In the genomic region with DNA sequence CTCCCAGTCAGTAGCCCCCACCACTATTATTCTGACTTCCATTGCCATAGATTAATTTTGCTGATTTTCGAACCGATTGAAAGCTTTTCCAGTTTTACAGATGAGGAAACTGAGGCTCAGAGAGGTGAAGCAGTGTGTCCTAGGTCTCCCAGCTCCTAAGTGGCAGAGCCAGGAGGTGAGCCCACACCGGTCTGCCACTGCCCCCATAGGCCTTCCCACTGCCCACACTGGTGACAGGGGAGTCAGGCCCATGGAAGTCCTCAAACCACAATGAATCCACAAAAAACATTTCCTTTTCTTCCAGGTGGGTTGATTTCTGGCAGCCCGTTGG, we compare ENCODE assay signal across 10 cellular contexts. TPM values are rescaled to one million over a fixed set of nuclear protein-coding genes. Genes with fewer than 3 reads are reported as not detected.
DNase-seq lines count a peak whose midpoint lies in the region; ATAC-seq and TF ChIP-seq lines count a peak whose summit lies in the region.
"Had no signal": no experiment of that assay in that cellular context is flagged by ENCODE, and none has a peak within 500 bp of the region (broad histone marks: within the 10 kb centered on the region; RNA-seq: fewer than 3 reads in every experiment).

No MANE protein-coding gene starts in this region.

- TF ChIP-seq CTCF in Peyer's patch (IDR thresholded peaks at IDR 0.05) (no peak), thyroid gland (IDR thresholded peaks at IDR 0.05) (no peak), GM10248 (IDR thresholded peaks at IDR 0.05; ENCODE audit: control extremely low read depth, extremely low read depth, low read depth, missing control alignments) (no peak)

- peak overlapping the region; percentile 51 to 79 for H3K9ac ChIP-seq in duodenal mucosa (ENCODE audit: low read depth in 1 of 2, low read length in 2 of 2)
- peak overlapping the region; percentile 71 for H3K9ac ChIP-seq in mucosa of stomach (ENCODE audit: low read length)

- no peak overlapping the region for H3K4me3 ChIP-seq in Peyer's patch
- no peak overlapping the region for H3K4me3 ChIP-seq in duodenal mucosa (ENCODE audit: low read depth in 1 of 2, low read length in 2 of 2)
- H3K4me3 ChIP-seq in mucosa of stomach (ENCODE audit: low read length) = no peak overlapping the region
- no peak overlapping the region for H3K4me3 ChIP-seq in thyroid gland (replicated peaks in 1 of 3)

- WGBS in thyroid gland, 2 donors = 68 to 73% methylated on average over 4 of the region's 4 CpGs

- POLR2A ChIA-PET in GM10248 (lab: Yijun Ruan, JAX) = no interaction called here

- DNase-seq in Peyer's patch (no peak), thyroid gland (no peak), GM10248 (ENCODE audit: extremely low spot score) (no peak), DMS 273 (lab: John Stamatoyannopoulos, UW; ENCODE audit: unreplicated experiment) (no peak), left colon (no peak), pons (ENCODE audit: low spot score) (no peak)
- DNase-seq: activated CD8-positive, alpha-beta memory T cell treated with anti-CD3 and anti-CD28 coated beads, Interleukin-2, amount 10 ng/mL, durations not matched to agents 7 days and 5 days; T-helper 2 cell had no signal

- H3K4me1 ChIP-seq in Peyer's patch (peaks cover 0 to 26% (median 11%) of the 10 kb centered on the region in 4 donors), duodenal mucosa (ENCODE audit: control insufficient read depth in 1 of 2, insufficient read depth in 2 of 2, low read length in 2 of 2) (peaks cover 27 to 31% of the 10 kb centered on the region in 2 donors), mucosa of stomach (ENCODE audit: control insufficient read depth, insufficient read depth, low read length) (peaks cover 44% of the 10 kb centered on the region), thyroid gland (peaks cover 39 to 54% of the 10 kb centered on the region in 2 donors)

- peaks cover 0 to 7% (median 0%) of the 10 kb centered on the region in 3 donors for H3K36me3 ChIP-seq in Peyer's patch
- peaks cover 8 to 14% of the 10 kb centered on the region in 2 donors for H3K36me3 ChIP-seq in duodenal mucosa (ENCODE audit: control insufficient read depth in 1 of 2, insufficient read depth in 2 of 2, low read length in 2 of 2)
- H3K36me3 ChIP-seq in mucosa of stomach (ENCODE audit: control insufficient read depth, insufficient read depth, low read length) = no peaks in the 10 kb centered on the region
- no peaks in the 10 kb centered on the region for H3K36me3 ChIP-seq in thyroid gland

- H3K9me3 ChIP-seq in Peyer's patch (no peaks in the 10 kb centered on the region), duodenal mucosa (ENCODE audit: control insufficient read depth in 1 of 2, low read length in 2 of 2) (no peaks in the 10 kb centered on the region), mucosa of stomach (ENCODE audit: control insufficient read depth, low read length) (no peaks in the 10 kb centered on the region), thyroid gland (no peaks in the 10 kb centered on the region)

- intact Hi-C loops in thyroid gland (cut with DNase I) = loop anchor here (5.0 kb wide), 2 partner anchors 37 to 132 kb away; partner anchors contain the start of gene DUSP1
- intact Hi-C loops in left colon (cut with DNase I, micrococcal nuclease) = loop anchor here in 1 of 2 donors (10.0 kb wide), 1 partner anchor 49 kb away; no protein-coding TSS in a partner anchor

- peak overlapping the region in 3 of 4 donors; percentile 83 to 98 (median 97) for H3K27ac ChIP-seq in Peyer's patch
- H3K27ac ChIP-seq in duodenal mucosa (ENCODE audit: low read depth, low read length) = peak overlapping the region; percentile 94
- H3K27ac ChIP-seq in thyroid gland = peak overlapping the region; percentile 93 to 99 (median 99)

- no peak for ATAC-seq in left colon
- ATAC-seq: activated CD8-positive, alpha-beta memory T cell treated with anti-CD3 and anti-CD28 coated beads, Interleukin-2, amount 10 ng/mL, durations not matched to agents 7 days and 5 days had no signal

- TF ChIP-seq POLR2A in Peyer's patch (IDR thresholded peaks at IDR 0.05) (no peak), thyroid gland (IDR thresholded peaks at IDR 0.05) (no peak)

- H3K27me3 ChIP-seq in Peyer's patch (no peaks in the 10 kb centered on the region), duodenal mucosa (ENCODE audit: control insufficient read depth in 1 of 2, insufficient read depth in 2 of 2, low read length in 2 of 2) (no peaks in the 10 kb centered on the region), mucosa of stomach (ENCODE audit: control insufficient read depth, insufficient read depth, low read length) (no peaks in the 10 kb centered on the region), thyroid gland (no peaks in the 10 kb centered on the region)

- CTCF ChIA-PET in GM10248 (lab: Yijun Ruan, JAX) = interaction anchor here (1.3 to 3.3 kb wide), 5 partner anchors 22 to 193 kb away, joined by 3 to 34 read pairs (median 6); no protein-coding TSS in a partner anchor

RNA-seq across cellular contexts. Expression of gene RPL26L1, which starts 54.9 kb away (rescaled TPM):
- total RNA-seq in Peyer's patch (10 to 100 TPM in 3 of 4 donors, 1 to 10 TPM in 1; 9.9 to 21.4 (median 15.3) TPM), thyroid gland (10 to 100 TPM; 27.2 to 46.7 (median 42.9) TPM), left colon (10 to 100 TPM; 19.1 to 25.4 TPM)
